1 cellular context compared by ENCODE assay signal in genomic region chr3:193776626-193777025, GRCh38.
TF ChIP-seq lines count a peak whose summit lies in the region.

No MANE protein-coding gene starts in this region.

TF ChIP-seq in GM23338, 12 proteins besides CTCF, POLR2A, EP300 and RAD21:
- TF ChIP-seq ZNF114 (CRISPR knock-in tag; IDR thresholded peaks at IDR 0.05) = no peak
- no peak for TF ChIP-seq REST (IDR thresholded peaks at IDR 0.05; ENCODE audit: unreplicated experiment)
- no peak for TF ChIP-seq ETS1 (IDR thresholded peaks at IDR 0.05)
- no peak for TF ChIP-seq CREB1 (CRISPR knock-in tag; IDR thresholded peaks at IDR 0.05; ENCODE audit: low read depth)
- no peak for TF ChIP-seq POLR2AphosphoS5 (IDR thresholded peaks at IDR 0.05; ENCODE audit: low read depth)
